ENCODE assay signal across 18 cellular contexts in the genomic region with DNA sequence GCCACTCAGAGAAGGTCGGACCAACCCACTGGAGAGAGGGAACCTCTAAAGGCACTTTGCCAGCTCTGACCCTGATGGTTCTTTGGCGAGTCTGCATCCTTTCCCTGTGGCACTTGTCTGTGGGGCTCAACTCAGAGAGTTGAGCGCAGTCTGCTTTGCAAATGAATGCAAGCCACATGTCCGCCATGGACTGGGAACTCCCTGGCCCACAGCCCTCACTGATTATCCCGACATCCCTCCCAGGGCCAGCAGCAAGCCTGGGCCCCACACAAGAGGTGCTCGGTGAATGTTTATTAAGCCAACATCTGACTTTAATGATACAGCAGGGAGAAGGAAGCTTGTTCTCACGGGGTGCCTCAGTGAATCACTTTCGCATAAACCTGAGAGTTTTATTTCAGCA.
"Had no signal": no experiment of that assay in that cellular context is flagged by ENCODE, and none has a peak within 500 bp of the region (broad histone marks: within the 10 kb centered on the region; RNA-seq: fewer than 3 reads in every experiment).

No MANE protein-coding gene starts in this region.

- H3K27me3 ChIP-seq: gastrocnemius medialis, thyroid gland, vagina had no signal

- H3K4me3 ChIP-seq: gastrocnemius medialis, heart left ventricle, lower lobe of right lung, thyroid gland, vagina had no signal

- H3K27ac ChIP-seq: gastrocnemius medialis, heart left ventricle, lower lobe of right lung, parathyroid adenoma, thyroid gland, vagina had no signal

- H2AFZ ChIP-seq: parathyroid adenoma had no signal

- H3K36me3 Mint-ChIP-seq: activated naive CD4-positive, alpha-beta T cell treated with anti-CD3 and anti-CD28 coated beads, Interleukin-2, amount 50 U/mL, for 72 hours; mesothelial cell of epicardium; stimulated activated memory B cell treated with anti-CD40 and anti-IgM and Interleukin-4, amounts not matched to agents 10 μg/mL and 1 μg/mL and 100 μg/mL, for 72 hours; T-cell had no signal

- H3K36me3 ChIP-seq: gastrocnemius medialis, heart left ventricle, lower lobe of right lung, thyroid gland, vagina had no signal

- H3K4me3 Mint-ChIP-seq: activated T-cell treated with anti-CD3 and anti-CD28 coated beads, Interleukin-2, amount 50 U/mL, for 24 hours; dendritic cell treated with granulocyte-macrophage colony-stimulating factor and Interleukin-4, amounts not matched to agents 40 ng/mL and 50 ng/mL, for 4 days; mesothelial cell of epicardium; stimulated activated memory B cell treated with anti-CD40 and anti-IgM and Interleukin-4, amounts not matched to agents 10 μg/mL and 1 μg/mL and 100 μg/mL, for 72 hours; T-cell had no signal

- H3K9ac ChIP-seq: parathyroid adenoma had no signal

- H3K27ac Mint-ChIP-seq: activated naive CD4-positive, alpha-beta T cell treated with anti-CD3 and anti-CD28 coated beads, Interleukin-2, amount 50 U/mL, for 72 hours; activated T-cell treated with anti-CD3 and anti-CD28 coated beads, Interleukin-2, amount 50 U/mL, for 24 hours; dendritic cell treated with granulocyte-macrophage colony-stimulating factor and Interleukin-4, amounts not matched to agents 40 ng/mL and 50 ng/mL, for 4 days; stimulated activated memory B cell treated with anti-CD40 and anti-IgM and Interleukin-4, amounts not matched to agents 10 μg/mL and 1 μg/mL and 100 μg/mL, for 72 hours; T-cell had no signal

- H3K9me3 Mint-ChIP-seq: activated naive CD4-positive, alpha-beta T cell treated with anti-CD3 and anti-CD28 coated beads, Interleukin-2, amount 50 U/mL, for 72 hours; activated T-cell treated with anti-CD3 and anti-CD28 coated beads, Interleukin-2, amount 50 U/mL, for 24 hours; dendritic cell treated with granulocyte-macrophage colony-stimulating factor and Interleukin-4, amounts not matched to agents 40 ng/mL and 50 ng/mL, for 4 days; mesothelial cell of epicardium; stimulated activated memory B cell treated with anti-CD40 and anti-IgM and Interleukin-4, amounts not matched to agents 10 μg/mL and 1 μg/mL and 100 μg/mL, for 72 hours; T-cell had no signal

- H3K9me3 ChIP-seq: gastrocnemius medialis, heart left ventricle, lower lobe of right lung, thyroid gland, vagina had no signal

- ATAC-seq: activated naive CD4-positive, alpha-beta T cell treated with anti-CD3 and anti-CD28 coated beads, Interleukin-2, amount 50 U/mL, for 72 hours; gastrocnemius medialis; left cardiac atrium; lower lobe of right lung; stimulated activated memory B cell treated with anti-CD40 and anti-IgM and Interleukin-4, amounts not matched to agents 10 μg/mL and 1 μg/mL and 100 μg/mL, for 72 hours; T-cell had no signal

- DNase-seq: activated CD4-positive, alpha-beta T cell treated with anti-CD3 and anti-CD28 coated beads for 1 hour; activated CD4-positive, alpha-beta T cell treated with anti-CD3 and anti-CD28 coated beads, Interleukin-2, amount 50 U/mL, for 48 hours; activated effector memory CD4-positive, alpha-beta T cell treated with Interleukin-2 at 50 U/mL for 16 hours; activated T-cell treated with anti-CD3 and anti-CD28 coated beads, Interleukin-2, amount 50 U/mL, for 24 hours; effector memory CD4-positive, alpha-beta T cell; gastrocnemius medialis; heart left ventricle; left cardiac atrium; lower lobe of right lung; T-cell; T1000; thyroid gland had no signal

- H3K4me1 ChIP-seq: parathyroid adenoma, vagina had no signal

- H3K27me3 Mint-ChIP-seq: stimulated activated memory B cell treated with anti-CD40 and anti-IgM and Interleukin-4, amounts not matched to agents 10 μg/mL and 1 μg/mL and 100 μg/mL, for 72 hours had no signal
